ENCODE assay signal across 18 cellular contexts in the genomic region with DNA sequence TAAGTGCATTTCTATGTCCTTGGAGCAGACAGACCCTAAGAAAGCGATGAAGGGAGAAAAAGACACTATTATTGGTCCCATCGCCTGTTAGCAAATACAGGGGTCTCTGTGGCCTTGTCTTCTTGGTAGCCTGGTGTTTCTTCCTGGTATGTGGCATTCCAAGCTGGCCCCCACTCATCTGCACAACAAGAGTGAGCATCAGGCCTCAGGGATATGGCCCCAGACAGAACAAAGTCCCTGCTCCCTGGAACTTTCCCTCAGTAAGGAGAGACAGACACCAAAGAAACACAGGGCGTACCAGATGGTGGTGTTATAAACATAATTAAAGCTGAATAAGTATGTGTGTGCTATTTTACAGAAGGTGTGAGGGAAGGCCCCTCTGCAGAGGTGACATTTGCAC.
"Had no signal": no experiment of that assay in that cellular context is flagged by ENCODE, and none has a peak within 500 bp of the region (broad histone marks: within the 10 kb centered on the region; RNA-seq: fewer than 3 reads in every experiment).

No MANE protein-coding gene starts in this region.

- H3K36me3 ChIP-seq: left lung, neural progenitor cell, prostate gland, right atrium auricular region, upper lobe of left lung had no signal

- DNase-seq: activated CD4-positive, alpha-beta T cell treated with anti-CD3 and anti-CD28 coated beads, Interleukin-2, amount 50 U/mL, for 4 hours; activated CD8-positive, alpha-beta memory T cell treated with anti-CD3 and anti-CD28 coated beads for 24 hours; activated CD8-positive, alpha-beta memory T cell treated with anti-CD3 and anti-CD28 coated beads, Interleukin-2, amount 50 U/mL, for 4 hours; activated T-cell treated with anti-CD3 and anti-CD28 coated beads, Interleukin-2, amount 50 U/mL, for 24 hours; aorta; effector CD4-positive, alpha-beta T cell; immature natural killer cell; kidney glomerular epithelial cell; naive thymus-derived CD8-positive, alpha-beta T cell; stimulated activated CD4-positive, alpha-beta T cell treated with anti-CD3 and anti-CD28 coated beads, Interleukin-4, amount 100 ng/mL, for 24 hours; stimulated activated naive CD8-positive, alpha-beta T cell treated with anti-CD3 and anti-CD28 coated beads, Interleukin-15, Interleukin-2, amounts not matched to agents 100 U/mL and 50 U/mL, for 24 hours; upper lobe of left lung had no signal

- H3K27me3 ChIP-seq: left lung, neural progenitor cell, right atrium auricular region, upper lobe of left lung had no signal

- H3K9me3 ChIP-seq: left lung, prostate gland, right atrium auricular region, upper lobe of left lung had no signal

- H3K9ac ChIP-seq: neural progenitor cell had no signal

- H3K4me3 ChIP-seq: left lung, lung, neural progenitor cell, prostate gland, right atrium auricular region, upper lobe of left lung had no signal

- H3K4me1 ChIP-seq: left lung, prostate gland, right atrium auricular region, upper lobe of left lung had no signal

- H3K27ac ChIP-seq: left lung, neural progenitor cell, prostate gland, right atrium auricular region, upper lobe of left lung had no signal

- FAIRE-seq: endometrium had no signal
